Comparison of ENCODE assay signal across 1 cellular context in the genomic region with DNA sequence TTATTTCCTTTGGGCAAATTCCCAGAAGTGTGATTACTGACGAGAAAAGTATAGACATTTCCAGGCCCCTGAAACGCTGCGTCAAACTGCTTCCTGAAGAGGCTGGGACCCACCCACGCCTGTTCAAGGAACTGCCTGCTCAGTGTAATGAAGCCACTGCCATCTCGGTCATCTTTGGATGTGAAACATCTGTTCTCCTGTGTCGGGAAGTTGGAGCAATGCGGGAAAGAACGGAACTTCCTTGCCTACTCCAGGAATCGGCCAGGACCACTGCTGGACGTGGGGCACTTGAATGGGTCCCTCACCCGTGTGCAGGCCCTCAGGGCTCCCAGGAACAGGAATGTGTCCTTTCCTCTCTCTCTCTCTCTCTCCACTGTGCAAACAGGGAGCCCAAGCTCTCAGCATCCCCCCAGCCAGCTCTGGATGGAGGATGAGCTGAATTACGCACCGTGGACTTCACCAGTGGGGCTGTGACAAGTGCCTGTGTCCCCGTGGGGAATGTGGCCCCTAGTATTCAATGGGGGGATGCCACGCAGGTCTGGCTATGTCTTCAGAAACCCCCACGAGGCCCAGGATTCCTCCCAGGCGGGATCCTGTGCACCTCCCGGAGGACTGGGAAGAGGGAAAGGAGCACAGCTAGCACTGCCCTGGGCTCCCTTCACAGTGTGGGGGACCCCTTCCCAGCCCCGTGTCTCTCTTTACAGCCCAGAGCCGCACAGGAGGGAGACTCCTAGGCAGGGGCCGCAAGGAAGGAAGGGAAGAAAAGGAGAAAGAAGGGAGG.
A peak's percentile ranks its signal among the peaks of the same experiment; 100 is the strongest.
TF ChIP-seq lines count a peak whose summit lies in the region.

No MANE protein-coding gene starts in this region.

TF ChIP-seq in HepG2, 621 proteins besides CTCF, POLR2A, EP300 and RAD21 (continued from another document):
- TF ChIP-seq ZBTB44 (CRISPR knock-in tag; IDR thresholded peaks at IDR 0.05) = no peak
- no peak for TF ChIP-seq ZFP62 (CRISPR knock-in tag; IDR thresholded peaks at IDR 0.05)
- 0 out of 2 replicates have a peak, but pooled peaks have one; percentile 33 for TF ChIP-seq EED (CRISPR knock-in tag; IDR thresholded peaks at IDR 0.05)
- TF ChIP-seq SMC3 (IDR thresholded peaks at IDR 0.05; ENCODE audit: low read length) = no peak
- no peak for TF ChIP-seq HOXA3 (CRISPR knock-in tag; IDR thresholded peaks at IDR 0.05)
- no peak for TF ChIP-seq GABPA (IDR thresholded peaks at IDR 0.05; ENCODE audit: low read depth, low read length)
- no peak for TF ChIP-seq GABPA (CRISPR knock-in tag; IDR thresholded peaks at IDR 0.05; ENCODE audit: low read depth)
- TF ChIP-seq, protein P1, sequence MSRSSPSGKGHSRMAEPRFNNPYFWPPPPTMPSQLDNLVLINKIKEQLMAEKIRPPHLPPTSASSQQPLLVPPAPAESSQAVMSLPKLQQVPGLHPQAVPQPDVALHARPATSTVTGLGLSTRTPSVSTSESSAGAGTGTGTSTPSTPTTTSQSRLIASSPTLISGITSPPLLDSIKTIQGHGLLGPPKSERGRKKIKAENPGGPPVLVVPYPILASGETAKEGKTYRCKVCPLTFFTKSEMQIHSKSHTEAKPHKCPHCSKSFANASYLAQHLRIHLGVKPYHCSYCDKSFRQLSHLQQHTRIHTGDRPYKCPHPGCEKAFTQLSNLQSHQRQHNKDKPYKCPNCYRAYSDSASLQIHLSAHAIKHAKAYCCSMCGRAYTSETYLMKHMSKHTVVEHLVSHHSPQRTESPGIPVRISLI (CRISPR knock-in tag; IDR thresholded peaks at IDR 0.05; ENCODE audit: borderline replicate concordance) = no peak
- TF ChIP-seq ZMAT3 (CRISPR knock-in tag; conservative IDR thresholded peaks at IDR 0.05) = no peak
- no peak for TF ChIP-seq FOXA1 (IDR thresholded peaks at IDR 0.05)
- peak; percentile 70; the same call in 1 of the 2 replicates for TF ChIP-seq FOXA1 (CRISPR knock-in tag; IDR thresholded peaks at IDR 0.05)
